In the genomic region with DNA sequence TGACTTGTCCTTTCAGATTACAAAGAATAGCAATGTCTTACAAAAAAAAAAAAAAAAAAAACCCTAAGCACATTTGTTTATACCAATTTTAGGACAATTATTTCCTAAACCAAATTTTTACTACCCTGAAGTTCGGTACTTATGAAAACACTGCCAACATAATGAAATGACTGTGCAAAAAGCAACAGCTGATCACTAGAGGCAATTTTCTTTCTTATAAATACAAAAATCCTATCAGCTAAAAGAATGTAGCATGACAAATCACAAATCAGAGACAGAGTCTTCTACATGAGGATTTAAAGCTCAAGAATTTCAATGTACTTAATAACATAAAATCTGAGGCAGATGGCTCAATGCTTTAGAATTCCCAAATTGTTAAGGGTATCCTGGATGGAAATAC, we compare ENCODE assay signal across 20 cellular contexts.
"Had no signal": no experiment of that assay in that cellular context is flagged by ENCODE, and none has a peak within 500 bp of the region (broad histone marks: within the 10 kb centered on the region; RNA-seq: fewer than 3 reads in every experiment).

No MANE protein-coding gene starts in this region.

- H3K9me3 ChIP-seq: esophagus squamous epithelium, gastrocnemius medialis, mucosa of descending colon, right atrium auricular region, sigmoid colon, stomach, thoracic aorta, transverse colon had no signal

- H3K4me1 ChIP-seq: gastrocnemius medialis, right atrium auricular region, sigmoid colon had no signal

- H3K27me3 ChIP-seq: esophagus squamous epithelium, gastrocnemius medialis, heart right ventricle, right atrium auricular region, sigmoid colon, stomach, transverse colon had no signal

- H3K4me1 Mint-ChIP-seq: naive thymus-derived CD8-positive, alpha-beta T cell; neural crest cell had no signal

- H3K36me3 ChIP-seq: esophagus squamous epithelium, gastrocnemius medialis, heart right ventricle, right atrium auricular region, sigmoid colon, stomach, thoracic aorta, transverse colon had no signal

- H3K36me3 Mint-ChIP-seq: naive thymus-derived CD8-positive, alpha-beta T cell had no signal

- H3K4me3 ChIP-seq: esophagus squamous epithelium, gastrocnemius medialis, heart right ventricle, mucosa of descending colon, right atrium auricular region, sigmoid colon, stomach, thoracic aorta, transverse colon had no signal

- ATAC-seq: gastrocnemius medialis; heart right ventricle; left lobe of liver; mucosa of descending colon; naive thymus-derived CD8-positive, alpha-beta T cell had no signal

- H3K4me3 Mint-ChIP-seq: naive thymus-derived CD8-positive, alpha-beta T cell; neural crest cell had no signal

- H3K27ac ChIP-seq: esophagus squamous epithelium, gastrocnemius medialis, heart right ventricle, right atrium auricular region, sigmoid colon, stomach, thoracic aorta, transverse colon had no signal

- DNase-seq: dermis blood vessel endothelial cell; esophagus squamous epithelium; gastrocnemius medialis; heart right ventricle; hypothalamus; mammary epithelial cell; mucosa of descending colon; naive thymus-derived CD8-positive, alpha-beta T cell; posterior cingulate gyrus; sigmoid colon; small intestine; stimulated activated CD4-positive, alpha-beta T cell treated with anti-CD3 and anti-CD28 coated beads, Interleukin-12 subunit alpha, Interleukin-12 subunit beta, amount 100 ng/mL, for 4 hours; stimulated activated naive CD4-positive, alpha-beta T cell; stomach; substantia nigra; transverse colon had no signal
